8 cellular contexts compared by ENCODE assay signal in the genomic region with DNA sequence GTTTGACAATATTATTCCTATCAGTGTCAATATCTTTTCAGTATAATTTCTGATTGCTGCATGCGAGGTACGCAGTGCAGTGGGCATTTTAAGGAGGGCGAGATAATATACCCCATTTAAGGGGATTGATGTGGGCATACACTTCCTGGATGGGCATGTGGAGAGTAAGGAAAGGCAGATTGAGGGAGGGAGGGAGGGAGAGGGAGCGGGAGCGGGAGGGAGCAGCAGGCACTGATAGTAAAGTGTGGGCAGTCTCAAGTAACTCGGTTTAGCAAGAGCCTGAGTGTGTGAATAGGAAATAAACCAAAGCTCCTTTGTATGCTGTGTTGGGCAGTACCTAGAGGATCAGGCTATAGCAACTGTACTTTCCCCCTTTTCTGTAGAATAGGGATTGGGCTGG. TPM values are rescaled to one million over a fixed set of nuclear protein-coding genes. Genes with fewer than 3 reads are reported as not detected.
DNase-seq lines count a peak whose midpoint lies in the region; TF ChIP-seq lines count a peak whose summit lies in the region.
"Had no signal": no experiment of that assay in that cellular context is flagged by ENCODE, and none has a peak within 500 bp of the region (broad histone marks: within the 10 kb centered on the region; RNA-seq: fewer than 3 reads in every experiment).

No MANE protein-coding gene starts in this region.

- H3K36me3 Mint-ChIP-seq in neural crest cell (ENCODE audit: low read depth): peaks cover 4% of the 10 kb centered on the region
- peaks cover 9% of the 10 kb centered on the region for H3K36me3 Mint-ChIP-seq in activated naive CD4-positive, alpha-beta T cell treated with anti-CD3 and anti-CD28 coated beads for 36 hours (ENCODE audit: low read depth)

- peak overlapping the region; percentile 56 for H3K4me3 Mint-ChIP-seq in neural crest cell
- H3K4me3 Mint-ChIP-seq in activated naive CD4-positive, alpha-beta T cell treated with anti-CD3 and anti-CD28 coated beads for 36 hours: no peak overlapping the region

- H3K36me3 ChIP-seq in ES-I3 (ENCODE audit: insufficient read depth, low read length): no peaks in the 10 kb centered on the region
- no peaks in the 10 kb centered on the region for H3K36me3 ChIP-seq in esophagus muscularis mucosa
- H3K36me3 ChIP-seq in MG63: peaks cover 22% of the 10 kb centered on the region

- intact Hi-C loops in esophagus muscularis mucosa (cut with DNase I): no loop called here
- intact Hi-C loops in activated naive CD4-positive, alpha-beta T cell treated with anti-CD3 and anti-CD28 coated beads for 36 hours (cut with micrococcal nuclease): no loop called here

- no peaks in the 10 kb centered on the region for H3K9me3 Mint-ChIP-seq in neural crest cell
- no peaks in the 10 kb centered on the region for H3K9me3 Mint-ChIP-seq in activated naive CD4-positive, alpha-beta T cell treated with anti-CD3 and anti-CD28 coated beads for 36 hours

- TF ChIP-seq CTCF in NB4 (IDR thresholded peaks at IDR 0.05; ENCODE audit: low read depth, low read length) (no peak), esophagus muscularis mucosa (IDR thresholded peaks at IDR 0.05) (no peak), neural crest cell (conservative IDR thresholded peaks at IDR 0.05) (no peak)

- no peaks in the 10 kb centered on the region for H3K27me3 Mint-ChIP-seq in neural crest cell (ENCODE audit: low read depth)
- no peaks in the 10 kb centered on the region for H3K27me3 Mint-ChIP-seq in activated naive CD4-positive, alpha-beta T cell treated with anti-CD3 and anti-CD28 coated beads for 36 hours (ENCODE audit: low read depth)

- no peaks in the 10 kb centered on the region for H3K27me3 ChIP-seq in esophagus muscularis mucosa
- H3K27me3 ChIP-seq in MG63: no peaks in the 10 kb centered on the region

- H3K4me3 ChIP-seq in NB4 (ENCODE audit: low read depth, low read length) (peak overlapping the region; percentile 1), esophagus muscularis mucosa (no peak overlapping the region), MG63 (no peak overlapping the region)

- H3K4me1 ChIP-seq in ES-I3 (ENCODE audit: insufficient read depth, low read length) (peaks cover 19% of the 10 kb centered on the region), esophagus muscularis mucosa (peaks cover 44 to 78% (median 65%) of the 10 kb centered on the region in 4 donors)

- CTCF ChIA-PET in activated naive CD4-positive, alpha-beta T cell treated with anti-CD3 and anti-CD28 coated beads for 36 hours (lab: Charles Lee): no interaction called here

- no peak for DNase-seq in NB4 (ENCODE audit: low read depth)
- peak; percentile 68 for DNase-seq in esophagus muscularis mucosa (ENCODE audit: extremely low spot score)
- no peak for DNase-seq in neural crest cell (ENCODE audit: low read depth, low spot score)
- DNase-seq in MG63: no peak
- no peak for DNase-seq in activated naive CD4-positive, alpha-beta T cell treated with anti-CD3 and anti-CD28 coated beads for 36 hours
- DNase-seq in dermis blood vessel endothelial cell: no peak
- DNase-seq: DMS79 treated with DMSO at 0.1 percent for 48 hours had no signal

- H3K9me3 ChIP-seq in ES-I3 (ENCODE audit: control insufficient read depth, insufficient read depth, low read length) (no peaks in the 10 kb centered on the region), esophagus muscularis mucosa (no peaks in the 10 kb centered on the region), MG63 (no peaks in the 10 kb centered on the region)

- H3K27ac Mint-ChIP-seq in neural crest cell (ENCODE audit: unreplicated experiment): no peak overlapping the region
- H3K27ac Mint-ChIP-seq in activated naive CD4-positive, alpha-beta T cell treated with anti-CD3 and anti-CD28 coated beads for 36 hours: no peak overlapping the region

- no peak overlapping the region for H3K27ac ChIP-seq in esophagus muscularis mucosa (replicated peaks in 1 of 4)

- WGBS in esophagus muscularis mucosa: 51% methylated on average over 6 of the region's 6 CpGs

- H3K9ac ChIP-seq in ES-I3 (ENCODE audit: low read depth, low read length): peak overlapping the region; percentile 32

- H3K4me1 Mint-ChIP-seq in neural crest cell: peaks cover 61% of the 10 kb centered on the region
- peaks cover 67% of the 10 kb centered on the region for H3K4me1 Mint-ChIP-seq in activated naive CD4-positive, alpha-beta T cell treated with anti-CD3 and anti-CD28 coated beads for 36 hours (ENCODE audit: low read depth)

- TF ChIP-seq EP300 in esophagus muscularis mucosa (IDR thresholded peaks at IDR 0.05): no peak

- TF ChIP-seq POLR2A in NB4 (IDR thresholded peaks at IDR 0.05; ENCODE audit: extremely low read depth, insufficient read length) (no peak), esophagus muscularis mucosa (IDR thresholded peaks at IDR 0.05; ENCODE audit: low read depth) (no peak)

RNA-seq across cellular contexts. Expression of gene BPTF, which starts 5.1 kb away (rescaled TPM):
- total RNA-seq in esophagus muscularis mucosa (10 to 100 TPM; 60.3 to 77.7 (median 74.2) TPM), neural crest cell (158 and 161 TPM in 2 replicates), dermis blood vessel endothelial cell (48.3 and 68.5 TPM in 2 replicates)
- 9.2 and 17.2 TPM in 2 replicates for total RNA-seq in MG63 (2014; rRNA removed; shearing (Covaris generic); ENCODE audit: low replicate concordance)
- 10 to 100 TPM; 58.1 to 61.9 TPM for total RNA-seq in activated naive CD4-positive, alpha-beta T cell treated with anti-CD3 and anti-CD28 coated beads for 36 hours
